In the genomic region with DNA sequence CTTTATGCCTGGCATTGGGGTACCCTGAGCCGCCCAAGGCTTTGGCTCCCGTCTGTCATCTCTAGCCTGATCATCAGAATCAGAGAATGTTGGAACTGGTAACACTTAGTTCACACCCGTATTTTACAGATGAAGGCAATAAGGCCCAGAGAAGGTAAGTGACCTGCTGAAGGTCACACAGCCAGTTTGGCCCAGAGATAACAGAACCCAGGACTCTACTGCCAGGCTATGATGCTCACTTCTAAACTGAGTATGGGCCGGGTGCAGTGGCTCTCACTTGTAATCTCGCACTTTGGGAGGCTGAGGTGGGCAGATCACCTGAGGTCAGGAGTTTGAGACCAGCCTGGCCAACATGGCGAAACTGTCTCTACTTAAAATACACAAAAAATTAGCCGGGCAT, we compare ENCODE assay signal across 36 cellular contexts. TPM values are rescaled to one million over a fixed set of nuclear protein-coding genes. Genes with fewer than 3 reads are reported as not detected.
"Had no signal": no experiment of that assay in that cellular context is flagged by ENCODE, and none has a peak within 500 bp of the region (broad histone marks: within the 10 kb centered on the region; RNA-seq: fewer than 3 reads in every experiment).

No MANE protein-coding gene starts in this region.

- ATAC-seq: body of pancreas, left cardiac atrium, left ventricle myocardium superior, mucosa of descending colon had no signal

- H3K27ac ChIP-seq: adrenal gland, body of pancreas, colonic mucosa, dorsolateral prefrontal cortex, neutrophil, sigmoid colon, thoracic aorta, WERI-Rb-1 had no signal

- H3K36me3 ChIP-seq: adrenal gland, colonic mucosa, neutrophil, sigmoid colon, thoracic aorta, WERI-Rb-1 had no signal

- H3K4me1 Mint-ChIP-seq: nephron progenitor cell had no signal

- DNase-seq: activated T-cell treated with anti-CD3 and anti-CD28 coated beads, Interleukin-2, amount 50 U/mL, for 4 hours; adrenal gland; aorta; body of pancreas; cerebellar nuclear complex; colonic mucosa; dorsolateral prefrontal cortex; head of caudate nucleus; hippocampal formation; left cardiac atrium; left ventricle myocardium superior; mucosa of descending colon; nephron progenitor cell; sigmoid colon; small intestine; T1000; trophoblast cell; WERI-Rb-1 had no signal

- H3K27ac Mint-ChIP-seq: activated CD4-positive, alpha-beta memory T cell treated with anti-CD3 and anti-CD28 coated beads, Interleukin-2, amount 10 ng/mL, durations not matched to agents 7 days and 5 days; activated naive CD4-positive, alpha-beta T cell treated with anti-CD3 and anti-CD28 coated beads, Interleukin-2, amount 50 U/mL, for 24 hours; activated T-helper 2 cell treated with anti-CD3 and anti-CD28 coated beads, Interferon-gamma antibody, Interleukin-2, Interleukin-4, amounts not matched to agents 10 μg/mL and 5 μg/mL and 100 μg/mL, durations not matched to agents 14 hours and 24 hours and 36 hours; nephron progenitor cell; progenitor cell of endocrine pancreas; stimulated activated effector memory CD8-positive, alpha-beta T cell treated with anti-CD3 and anti-CD28 coated beads, Interleukin-12 subunit alpha, Interleukin-12 subunit beta, amount 100 ng/mL, for 72 hours; stimulated activated naive CD8-positive, alpha-beta T cell treated with anti-CD3 and anti-CD28 coated beads, Interleukin-15, Interleukin-2, amounts not matched to agents 100 ng/mL and 50 ng/mL, for 24 hours had no signal

- H3K4me3 Mint-ChIP-seq: activated CD4-positive, alpha-beta memory T cell treated with anti-CD3 and anti-CD28 coated beads, Interleukin-2, amount 10 ng/mL, durations not matched to agents 7 days and 5 days; activated T-cell treated with anti-CD3 and anti-CD28 coated beads, Interleukin-2, amount 50 U/mL, for 4 hours; nephron progenitor cell; stimulated activated effector memory CD8-positive, alpha-beta T cell treated with anti-CD3 and anti-CD28 coated beads, Interleukin-12 subunit alpha, Interleukin-12 subunit beta, amount 100 ng/mL, for 72 hours; stimulated activated naive CD8-positive, alpha-beta T cell treated with anti-CD3 and anti-CD28 coated beads, Interleukin-15, Interleukin-2, amounts not matched to agents 100 ng/mL and 50 ng/mL, for 24 hours had no signal

- H3K9me3 Mint-ChIP-seq: activated CD4-positive, alpha-beta memory T cell treated with anti-CD3 and anti-CD28 coated beads, Interleukin-2, amount 10 ng/mL, durations not matched to agents 7 days and 5 days; activated naive CD4-positive, alpha-beta T cell treated with anti-CD3 and anti-CD28 coated beads, Interleukin-2, amount 50 U/mL, for 24 hours; activated T-cell treated with anti-CD3 and anti-CD28 coated beads, Interleukin-2, amount 50 U/mL, for 4 hours; activated T-helper 2 cell treated with anti-CD3 and anti-CD28 coated beads, Interferon-gamma antibody, Interleukin-2, Interleukin-4, amounts not matched to agents 10 μg/mL and 5 μg/mL and 100 μg/mL, durations not matched to agents 14 hours and 24 hours and 36 hours; stimulated activated effector memory CD8-positive, alpha-beta T cell treated with anti-CD3 and anti-CD28 coated beads, Interleukin-12 subunit alpha, Interleukin-12 subunit beta, amount 100 ng/mL, for 72 hours; stimulated activated naive CD8-positive, alpha-beta T cell treated with anti-CD3 and anti-CD28 coated beads, Interleukin-15, Interleukin-2, amounts not matched to agents 100 ng/mL and 50 ng/mL, for 24 hours had no signal

- H3K4me1 ChIP-seq: adrenal gland, body of pancreas, colonic mucosa, sigmoid colon had no signal

- H3K27me3 ChIP-seq: body of pancreas, colonic mucosa, sigmoid colon had no signal

- H3K4me3 ChIP-seq: adrenal gland, body of pancreas, colonic mucosa, dorsolateral prefrontal cortex, mucosa of descending colon, sigmoid colon, thoracic aorta had no signal

- H3K36me3 Mint-ChIP-seq: activated naive CD4-positive, alpha-beta T cell treated with anti-CD3 and anti-CD28 coated beads, Interleukin-2, amount 50 U/mL, for 24 hours; stimulated activated effector memory CD8-positive, alpha-beta T cell treated with anti-CD3 and anti-CD28 coated beads, Interleukin-12 subunit alpha, Interleukin-12 subunit beta, amount 100 ng/mL, for 72 hours had no signal

RNA-seq across cellular contexts. Expression of a gene that starts 1.8 kb away (rescaled TPM):
- total RNA-seq: activated CD4-positive, alpha-beta memory T cell treated with anti-CD3 and anti-CD28 coated beads, Interleukin-2, amount 10 ng/mL, durations not matched to agents 7 days and 5 days; activated T-cell treated with anti-CD3 and anti-CD28 coated beads, Interleukin-2, amount 50 U/mL, for 4 hours; activated T-helper 2 cell treated with anti-CD3 and anti-CD28 coated beads, Interferon-gamma antibody, Interleukin-2, Interleukin-4, amounts not matched to agents 10 μg/mL and 5 μg/mL and 100 μg/mL, durations not matched to agents 14 hours and 24 hours and 36 hours; adrenal gland; aorta; body of pancreas; colonic mucosa; endothelial cell of umbilical vein; fibroblast of lung; fibroblast of villous mesenchyme; left cardiac atrium; left ventricle myocardium superior; lung microvascular endothelial cell; mesenteric fat pad; mucosa of descending colon; myocyte; osteocyte; progenitor cell of endocrine pancreas; renal cortical epithelial cell; sigmoid colon; subcutaneous adipose tissue; thoracic aorta had no signal
- polyA plus RNA-seq: adrenal gland, aorta, endothelial cell of umbilical vein, fibroblast of lung, keratinocyte, sigmoid colon, small intestine had no signal
